ENCODE assay signal across 15 cellular contexts in genomic region chr11:115721309-115722007, GRCh38.
"Had no signal": no experiment of that assay in that cellular context is flagged by ENCODE, and none has a peak within 500 bp of the region (broad histone marks: within the 10 kb centered on the region; RNA-seq: fewer than 3 reads in every experiment).

No MANE protein-coding gene starts in this region.

- H3K4me3 ChIP-seq: lower lobe of right lung had no signal

- DNase-seq: activated CD4-positive, CD25-positive, alpha-beta regulatory T cell treated with anti-CD3 and anti-CD28 coated beads, Interleukin-2, amount 50 U/mL, for 72 hours; activated naive CD4-positive, alpha-beta T cell treated with anti-CD3 and anti-CD28 coated beads for 36 hours; activated naive CD8-positive, alpha-beta T cell treated with anti-CD3 and anti-CD28 coated beads, Interleukin-2, amount 50 U/mL, for 24 hours; aorta; left colon; lower lobe of right lung; occipital lobe; small intestine; stimulated activated CD4-positive, alpha-beta T cell treated with anti-CD3 and anti-CD28 coated beads, Interleukin-4, amount 100 ng/mL, for 24 hours; stimulated activated naive CD8-positive, alpha-beta T cell treated with anti-CD3 and anti-CD28 coated beads, Interleukin-15, Interleukin-2, amounts not matched to agents 100 U/mL and 50 U/mL, for 24 hours; T1000; trophoblast cell had no signal

- ATAC-seq: activated naive CD8-positive, alpha-beta T cell treated with anti-CD3 and anti-CD28 coated beads, Interleukin-2, amount 50 U/mL, for 24 hours; activated T-helper 17 cell treated with anti-CD3 and anti-CD28 coated beads, Interleukin-2, amount 50 U/mL, for 72 hours; esophagus mucosa; left colon; lower lobe of right lung; right cardiac atrium; stimulated activated naive CD8-positive, alpha-beta T cell treated with anti-CD3 and anti-CD28 coated beads, Interleukin-15, Interleukin-2, amounts not matched to agents 100 U/mL and 50 U/mL, for 24 hours had no signal

- H3K36me3 ChIP-seq: lower lobe of right lung had no signal
